8 cellular contexts compared by ENCODE assay signal in genomic region chr10:102678842-102679289, GRCh38. TPM values are rescaled to one million over a fixed set of nuclear protein-coding genes. Genes with fewer than 3 reads are reported as not detected.
A peak's percentile ranks its signal among the peaks of the same experiment; 100 is the strongest.
DNase-seq lines count a peak whose midpoint lies in the region; ATAC-seq and TF ChIP-seq lines count a peak whose summit lies in the region.

No MANE protein-coding gene starts in this region.

- POLR2A ChIA-PET in Caco-2 (lab: Charles Lee), result interaction anchor here (0.5 kb wide), 1 partner anchor 24 kb away, joined by 13 read pairs; no protein-coding TSS in a partner anchor

- ATAC-seq in HG02884 (IDR thresholded peaks at IDR 0.05; ENCODE audit: unreplicated experiment), result no peak
- no peak for ATAC-seq in HG03139 (IDR thresholded peaks at IDR 0.05; ENCODE audit: unreplicated experiment)

- H3K4me1 ChIP-seq in Caco-2, result no peaks in the 10 kb centered on the region; the same call in 1 of the 2 replicates
- peaks cover 52% of the 10 kb centered on the region for H3K4me1 ChIP-seq in mesodermal cell (ENCODE audit: control insufficient read depth, insufficient read depth, low read length, poor library complexity, severe bottlenecking)

- CTCF ChIA-PET in Caco-2 (lab: Charles Lee), result interaction anchor here (0.5 to 2.2 kb wide), 9 partner anchors 9 to 438 kb away, joined by 3 to 21 read pairs (median 3); partner anchors contain the start of genes ACTR1A, ARL3 and SFXN2

- H3K27me3 Mint-ChIP-seq in Caco-2 (ENCODE audit: insufficient read depth, unreplicated experiment) (no peaks in the 10 kb centered on the region), endothelial cell (ENCODE audit: unreplicated experiment) (peaks cover 10% of the 10 kb centered on the region)
- no peaks in the 10 kb centered on the region for H3K27me3 Mint-ChIP-seq in activated T-cell treated with anti-CD3 and anti-CD28 coated beads, Interleukin-2, amount 50 U/mL, for 24 hours

- WGBS in mesodermal cell (ENCODE audit: insufficient coverage in 2 of 2), 2 experiments, result 18% methylated on average over 8 to 9 of the region's 9 CpGs

- peaks cover 3% of the 10 kb centered on the region for H3K36me3 Mint-ChIP-seq in Caco-2 (ENCODE audit: insufficient read depth, unreplicated experiment)
- H3K36me3 Mint-ChIP-seq in endothelial cell (ENCODE audit: low read depth, unreplicated experiment), result peaks cover 2% of the 10 kb centered on the region
- peaks cover 19% of the 10 kb centered on the region for H3K36me3 Mint-ChIP-seq in activated T-cell treated with anti-CD3 and anti-CD28 coated beads, Interleukin-2, amount 50 U/mL, for 24 hours (ENCODE audit: low read depth)

- H3K36me3 ChIP-seq in Caco-2 (ENCODE audit: control insufficient read depth, insufficient read depth, low read length) (no peaks in the 10 kb centered on the region), mesodermal cell (ENCODE audit: control insufficient read depth, insufficient read depth, low read length) (peaks cover 32% of the 10 kb centered on the region)

- no peak overlapping the region for H3K27ac Mint-ChIP-seq in Caco-2 (ENCODE audit: unreplicated experiment)
- H3K27ac Mint-ChIP-seq in endothelial cell (ENCODE audit: unreplicated experiment), result no peak overlapping the region
- no peak overlapping the region for H3K27ac Mint-ChIP-seq in activated T-cell treated with anti-CD3 and anti-CD28 coated beads, Interleukin-2, amount 50 U/mL, for 24 hours

- H3K4me3 Mint-ChIP-seq in Caco-2 (ENCODE audit: unreplicated experiment), result peak overlapping the region; percentile 29
- peak overlapping the region; percentile 47 for H3K4me3 Mint-ChIP-seq in endothelial cell (ENCODE audit: unreplicated experiment)
- H3K4me3 Mint-ChIP-seq in activated T-cell treated with anti-CD3 and anti-CD28 coated beads, Interleukin-2, amount 50 U/mL, for 24 hours, result no peak overlapping the region

- peak; percentile 77 to 81 for DNase-seq in Caco-2
- peak; percentile 58 for DNase-seq in HT1080 (ENCODE audit: low read depth)
- DNase-seq in endothelial cell (ENCODE audit: low spot score), result peak; percentile 85
- DNase-seq in activated T-cell treated with anti-CD3 and anti-CD28 coated beads, Interleukin-2, amount 50 U/mL, for 24 hours, result no peak

- BruUV-seq in Caco-2 (replicated peaks; lab: Mats Ljungman, UMichigan), result no TSS peak

- H3K9me3 Mint-ChIP-seq in Caco-2 (ENCODE audit: unreplicated experiment) (no peaks in the 10 kb centered on the region), endothelial cell (ENCODE audit: unreplicated experiment) (no peaks in the 10 kb centered on the region)
- H3K9me3 Mint-ChIP-seq in activated T-cell treated with anti-CD3 and anti-CD28 coated beads, Interleukin-2, amount 50 U/mL, for 24 hours, result no peaks in the 10 kb centered on the region

- no peaks in the 10 kb centered on the region for H3K9me3 ChIP-seq in Caco-2
- H3K9me3 ChIP-seq in mesodermal cell (ENCODE audit: control insufficient read depth, low read length), result no peaks in the 10 kb centered on the region

- H3K4me1 Mint-ChIP-seq in Caco-2 (ENCODE audit: low read depth, unreplicated experiment), result no peaks in the 10 kb centered on the region
- H3K4me1 Mint-ChIP-seq in endothelial cell (ENCODE audit: unreplicated experiment), result peaks cover 41% of the 10 kb centered on the region
- peaks cover 43% of the 10 kb centered on the region for H3K4me1 Mint-ChIP-seq in activated T-cell treated with anti-CD3 and anti-CD28 coated beads, Interleukin-2, amount 50 U/mL, for 24 hours (ENCODE audit: low read depth)

- H3K27ac ChIP-seq in mesodermal cell (ENCODE audit: low read depth, low read length, severe bottlenecking), result peak overlapping the region; percentile 36

- no peaks in the 10 kb centered on the region for H3K27me3 ChIP-seq in Caco-2 (replicated peaks; ENCODE audit: control insufficient read depth, insufficient read depth, low read length)

- H3K4me3 ChIP-seq in Caco-2 (ENCODE audit: low read depth, low read length) (no peak overlapping the region), mesodermal cell (ENCODE audit: extremely low read depth, insufficient read depth, low read length, poor library complexity, severe bottlenecking) (no peak overlapping the region)

- intact Hi-C loops in Caco-2 (cut with micrococcal nuclease; ENCODE audit: unreplicated experiment), result loop anchor here (2.0 kb wide), 2 partner anchors 34 to 36 kb away; partner anchors contain the start of genes ARL3, SFXN2 and TRIM8

- TF ChIP-seq CTCF in Caco-2 (IDR thresholded peaks at IDR 0.05; ENCODE audit: insufficient read depth in 1 of 2, low read depth in 1 of 2, low read length in 1 of 2, severe bottlenecking in 1 of 2, unreplicated experiment in 1 of 2), result peak; percentile 83 to 94
- TF ChIP-seq CTCF in endothelial cell (IDR thresholded peaks at IDR 0.05; ENCODE audit: unreplicated experiment), result peak; percentile 60

TF ChIP-seq in PFSK-1, 5 proteins besides CTCF, POLR2A, EP300 and RAD21:
- no peak for TF ChIP-seq REST (IDR thresholded peaks at IDR 0.05; ENCODE audit: insufficient read depth in 1 of 2, low read depth in 2 of 2, low read length in 2 of 2)
- no peak for TF ChIP-seq POLR2AphosphoS5 (IDR thresholded peaks at IDR 0.05; ENCODE audit: low read depth, low read length)
- TF ChIP-seq FOXP2 (optimal IDR thresholded peaks at IDR 0.05; ENCODE audit: borderline replicate concordance, extremely low read depth, extremely low read length, insufficient read depth), result peak; percentile 69
- TF ChIP-seq TAF1 (IDR thresholded peaks at IDR 0.05; ENCODE audit: borderline replicate concordance, insufficient read depth, low read length), result no peak
- TF ChIP-seq SIN3A (IDR thresholded peaks at IDR 0.05; ENCODE audit: borderline replicate concordance, insufficient read depth, low read length), result no peak

RNA-seq across cellular contexts. Expression of gene TRIM8, which starts 34.6 kb away (rescaled TPM):
- total RNA-seq in Caco-2 (2022), result 40.9 and 44.4 TPM in 2 replicates
- 104 and 117 TPM in 2 replicates for total RNA-seq in HT1080 (2014; rRNA removed; shearing (Covaris generic))
- polyA plus RNA-seq in HT1080 (2015; cell fraction: cytosol; rRNA removed), result 188 and 198 TPM in 2 replicates
- 106 and 115 TPM in 2 replicates for polyA plus RNA-seq in HT1080 (2015; cell fraction: nucleus; rRNA removed)
- polyA plus RNA-seq in PFSK-1 (2012; ENCODE audit: insufficient read length, low read depth), result 77.4 TPM
- total RNA-seq in endothelial cell (ENCODE audit: unreplicated experiment), result 219 TPM
- 138 TPM for polyA plus RNA-seq in mesodermal cell (2013, experiment 1 of 2)
- polyA plus RNA-seq in mesodermal cell (2013, experiment 2 of 2), result 118 TPM

RNA-seq across cellular contexts. Expression of gene ARL3, which starts 35.3 kb away (rescaled TPM):
- total RNA-seq in Caco-2 (2022) (7.8 and 8.0 TPM in 2 replicates), endothelial cell (ENCODE audit: unreplicated experiment) (9.0 TPM)
- total RNA-seq in HT1080 (2014; rRNA removed; shearing (Covaris generic)), result 5.4 and 5.6 TPM in 2 replicates
- polyA plus RNA-seq in HT1080 (2015; cell fraction: cytosol; rRNA removed), result 4.6 TPM in 2 replicates
- 2.3 and 3.2 TPM in 2 replicates for polyA plus RNA-seq in HT1080 (2015; cell fraction: nucleus; rRNA removed)
- polyA plus RNA-seq in PFSK-1 (2012; ENCODE audit: insufficient read length, low read depth), result 5.7 TPM
- polyA plus RNA-seq in mesodermal cell (2013, experiment 1 of 2), result 28.2 TPM
- polyA plus RNA-seq in mesodermal cell (2013, experiment 2 of 2), result 29.8 TPM

RNA-seq across cellular contexts. Expression of gene SFXN2, which starts 35.6 kb away (rescaled TPM):
- total RNA-seq in Caco-2 (2022) (34.8 and 40.0 TPM in 2 replicates), endothelial cell (ENCODE audit: unreplicated experiment) (6.3 TPM)
- 18.8 and 18.9 TPM in 2 replicates for total RNA-seq in HT1080 (2014; rRNA removed; shearing (Covaris generic))
- polyA plus RNA-seq in HT1080 (2015; cell fraction: cytosol; rRNA removed), result 7.2 and 9.4 TPM in 2 replicates
- 18.3 and 21.1 TPM in 2 replicates for polyA plus RNA-seq in HT1080 (2015; cell fraction: nucleus; rRNA removed)
- polyA plus RNA-seq in PFSK-1 (2012; ENCODE audit: insufficient read length, low read depth), result 3.3 TPM
- polyA plus RNA-seq in mesodermal cell (2013, experiment 1 of 2), result 6.2 TPM
- polyA plus RNA-seq in mesodermal cell (2013, experiment 2 of 2), result 4.7 TPM
